Comparison of ENCODE assay signal across 17 cellular contexts in the genomic region with DNA sequence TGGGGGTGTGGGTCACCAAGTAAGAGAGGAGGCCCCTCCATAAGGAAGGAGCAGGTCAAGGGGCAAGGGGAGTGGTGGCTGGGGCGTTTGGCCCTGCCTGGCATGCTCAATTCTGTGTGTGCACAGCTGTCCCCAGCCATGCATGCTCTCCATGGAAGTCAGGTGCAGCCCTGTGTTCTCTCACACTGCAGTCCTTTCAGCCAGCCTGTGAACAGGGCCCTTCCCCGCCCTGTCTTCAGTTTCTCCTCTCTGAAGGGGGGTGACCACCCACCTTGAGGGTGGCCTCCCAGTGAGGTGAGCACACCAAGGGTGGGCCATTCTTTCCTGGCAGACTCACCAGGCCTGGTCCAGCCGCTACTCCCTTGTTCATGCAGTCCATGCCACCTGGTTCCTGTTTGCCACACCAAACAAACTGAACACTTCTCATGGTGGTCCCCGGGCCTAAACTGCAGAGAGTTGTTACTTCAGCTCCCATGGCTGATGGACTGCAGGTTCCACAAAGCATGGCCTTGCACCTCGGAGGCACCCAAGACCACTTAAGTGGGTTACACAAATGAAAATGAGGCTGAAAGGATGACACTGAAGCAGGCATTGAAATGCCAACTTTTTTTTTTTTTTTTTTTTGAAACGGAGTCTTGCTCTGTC. TPM values are rescaled to one million over a fixed set of nuclear protein-coding genes. Genes with fewer than 3 reads are reported as not detected.
DNase-seq lines count a peak whose midpoint lies in the region; ATAC-seq and TF ChIP-seq lines count a peak whose summit lies in the region.
"Had no signal": no experiment of that assay in that cellular context is flagged by ENCODE, and none has a peak within 500 bp of the region (broad histone marks: within the 10 kb centered on the region; RNA-seq: fewer than 3 reads in every experiment).

No MANE protein-coding gene starts in this region.

- H3K27ac ChIP-seq in dorsolateral prefrontal cortex: peak overlapping the region in 48 of 59 donors; percentile 24 to 98 (median 94)
- H3K27ac ChIP-seq in gastrocnemius medialis: peak overlapping the region; percentile 96 to 100 (median 100)
- no peak overlapping the region for H3K27ac ChIP-seq in colonic mucosa

- no peak for TF ChIP-seq POLR2A in gastrocnemius medialis (IDR thresholded peaks at IDR 0.05)

- TF ChIP-seq CTCF in dorsolateral prefrontal cortex (IDR thresholded peaks at IDR 0.05 in 54 of 56, conservative IDR thresholded peaks at IDR 0.05 in 2 of 56; ENCODE audit: low read depth in 1 of 56, partially characterized antibody in 56 of 56): no peak
- TF ChIP-seq CTCF in gastrocnemius medialis (IDR thresholded peaks at IDR 0.05 in 4 of 5, conservative IDR thresholded peaks at IDR 0.05 in 1 of 5): no peak
- TF ChIP-seq CTCF in colonic mucosa (IDR thresholded peaks at IDR 0.05): no peak

- intact Hi-C loops in dorsolateral prefrontal cortex (cut with DNase I): loop anchor here (2.0 to 10.0 kb wide), 3 partner anchors 17 to 235 kb away; a partner anchor contains a TSS
- intact Hi-C loops in gastrocnemius medialis (cut with DNase I; ENCODE audit: low total_unique reads): loop anchor here (2.0 to 5.0 kb wide), 6 partner anchors 17 to 247 kb away; a partner anchor contains a TSS
- intact Hi-C loops in colonic mucosa (cut with DNase I): loop anchor here (5.0 kb wide), 1 partner anchor 78 kb away; no protein-coding TSS in a partner anchor

- H3K4me1 ChIP-seq in gastrocnemius medialis (peaks cover 25 to 35% of the 10 kb centered on the region in 2 donors), colonic mucosa (peaks cover 16% of the 10 kb centered on the region)

- no peak for ATAC-seq in activated T-cell treated with anti-CD3 and anti-CD28 coated beads, Interleukin-2, amount 50 U/mL, for 4 hours
- ATAC-seq in gastrocnemius medialis (no peak), GM19397 (IDR thresholded peaks at IDR 0.05; ENCODE audit: unreplicated experiment) (no peak), GM18858 (IDR thresholded peaks at IDR 0.05; ENCODE audit: unreplicated experiment) (no peak)
- ATAC-seq: right cardiac atrium had no signal

- H3K9me3 Mint-ChIP-seq in activated T-cell treated with anti-CD3 and anti-CD28 coated beads, Interleukin-2, amount 50 U/mL, for 4 hours: no peaks in the 10 kb centered on the region

- in situ Hi-C loops in gastrocnemius medialis (cut with MboI; ENCODE audit: low sequenced_read_pairs in 4 of 4): no loop called here

- H3K9me3 ChIP-seq in gastrocnemius medialis (no peaks in the 10 kb centered on the region), colonic mucosa (no peaks in the 10 kb centered on the region)

- H3K9ac ChIP-seq in colonic mucosa (ENCODE audit: low read depth in 2 of 2, low read length in 2 of 2): peak overlapping the region in 1 of 2 donors; percentile 5

- H3K4me3 ChIP-seq in dorsolateral prefrontal cortex (peak overlapping the region in 6 of 59 donors; percentile 76 to 91 (median 86)), gastrocnemius medialis (no peak overlapping the region), colonic mucosa (no peak overlapping the region)

- H3K4me1 Mint-ChIP-seq in activated T-cell treated with anti-CD3 and anti-CD28 coated beads, Interleukin-2, amount 50 U/mL, for 4 hours (ENCODE audit: low read depth): peaks cover 39% of the 10 kb centered on the region

- no peaks in the 10 kb centered on the region for H3K27me3 Mint-ChIP-seq in activated T-cell treated with anti-CD3 and anti-CD28 coated beads, Interleukin-2, amount 50 U/mL, for 4 hours (ENCODE audit: low read depth)

- H3K27me3 ChIP-seq in dorsolateral prefrontal cortex (no peaks in the 10 kb centered on the region), gastrocnemius medialis (no peaks in the 10 kb centered on the region), colonic mucosa (no peaks in the 10 kb centered on the region)

- DNase-seq in activated T-cell treated with anti-CD3 and anti-CD28 coated beads, Interleukin-2, amount 50 U/mL, for 4 hours: no peak
- no peak for DNase-seq in activated T-cell treated with anti-CD3 and anti-CD28 coated beads, Interleukin-2, amount 50 U/mL, for 1 hour
- peak; percentile 70 for DNase-seq in NCI-H345 (lab: John Stamatoyannopoulos, UW)
- DNase-seq in dorsolateral prefrontal cortex: no peak
- no peak for DNase-seq in gastrocnemius medialis
- DNase-seq in colonic mucosa: no peak
- DNase-seq: activated CD4-positive, CD25-positive, alpha-beta regulatory T cell treated with anti-CD3 and anti-CD28 coated beads, Interleukin-2, amount 50 U/mL, for 72 hours; activated effector memory CD4-positive, alpha-beta T cell treated with Interleukin-2 at 50 U/mL for 16 hours; islet precursor cell; NCI-H2029 treated with DMSO at 0.1 percent for 48 hours; stimulated activated CD4-positive, alpha-beta T cell treated with anti-CD3 and anti-CD28 coated beads, Interleukin-4, amount 100 ng/mL, for 24 hours; stimulated activated naive CD4-positive, alpha-beta T cell had no signal

- H3K36me3 ChIP-seq in gastrocnemius medialis (no peaks in the 10 kb centered on the region), colonic mucosa (no peaks in the 10 kb centered on the region)

- no peaks in the 10 kb centered on the region for H3K36me3 Mint-ChIP-seq in activated T-cell treated with anti-CD3 and anti-CD28 coated beads, Interleukin-2, amount 50 U/mL, for 4 hours (ENCODE audit: insufficient read depth)

- peak overlapping the region; percentile 54 for H3K4me3 Mint-ChIP-seq in activated T-cell treated with anti-CD3 and anti-CD28 coated beads, Interleukin-2, amount 50 U/mL, for 4 hours

RNA-seq across cellular contexts. Expression of a gene that starts 1.7 kb away (rescaled TPM):
- 100 to 1,000 TPM; 113 to 204 (median 187) TPM for total RNA-seq in activated T-cell treated with anti-CD3 and anti-CD28 coated beads, Interleukin-2, amount 50 U/mL, for 4 hours
- total RNA-seq in dorsolateral prefrontal cortex: 100 to 1,000 TPM in 119 of 120 experiments, 10 to 100 TPM in 1; 87.5 to 320 (median 183) TPM
- total RNA-seq in gastrocnemius medialis: 100 to 1,000 TPM; 157 to 290 (median 181) TPM
- 100 to 1,000 TPM; 420 to 719 TPM for total RNA-seq in colonic mucosa

RNA-seq across cellular contexts. Expression of a gene that starts 3.2 kb away (rescaled TPM):
- total RNA-seq in activated T-cell treated with anti-CD3 and anti-CD28 coated beads, Interleukin-2, amount 50 U/mL, for 4 hours: 1 to 10 TPM in 1 of 3 donors, under 1 TPM in 2; 0.65 to 2.2 (median 0.69) TPM
- total RNA-seq in dorsolateral prefrontal cortex (1 to 10 TPM in 97 of 120 experiments, under 1 TPM in 22, not detected in 1; 0.32 to 4.5 (median 1.7) TPM), gastrocnemius medialis (1 to 10 TPM in 2 of 4 donors, under 1 TPM in 1, not detected in 1; 0.91 to 3.6 (median 1.4) TPM), colonic mucosa (1 to 10 TPM; 2.3 to 4.5 TPM)

RNA-seq across cellular contexts. Expression of a gene that starts 6.7 kb away (rescaled TPM):
- total RNA-seq in activated T-cell treated with anti-CD3 and anti-CD28 coated beads, Interleukin-2, amount 50 U/mL, for 4 hours: under 1 TPM in 2 of 3 donors, not detected in 1; 0.11 to 0.30 TPM
- under 1 TPM in 4 of 120 experiments, not detected in 116; 0.26 to 0.74 (median 0.47) TPM for total RNA-seq in dorsolateral prefrontal cortex
- not detected for total RNA-seq in gastrocnemius medialis
- total RNA-seq in colonic mucosa: not detected
- total RNA-seq: frontal cortex, LHCN-M2 had no signal

RNA-seq across cellular contexts. Expression of a gene that starts 15.2 kb away (rescaled TPM):
- not detected for total RNA-seq in activated T-cell treated with anti-CD3 and anti-CD28 coated beads, Interleukin-2, amount 50 U/mL, for 4 hours
- total RNA-seq in dorsolateral prefrontal cortex: 1 to 10 TPM in 88 of 120 experiments, under 1 TPM in 2, not detected in 30; 0.93 to 5.8 (median 2.1) TPM
- 1 to 10 TPM in 1 of 4 donors, not detected in 3; 1.1 TPM for total RNA-seq in gastrocnemius medialis
- 1 to 10 TPM; 1.2 to 1.9 TPM for total RNA-seq in colonic mucosa
- total RNA-seq: frontal cortex, LHCN-M2 had no signal

RNA-seq across cellular contexts. Expression of a gene that starts 17.3 kb away (rescaled TPM):
- 100 to 1,000 TPM; 105 to 128 (median 109) TPM for total RNA-seq in activated T-cell treated with anti-CD3 and anti-CD28 coated beads, Interleukin-2, amount 50 U/mL, for 4 hours
- 10 to 100 TPM; 60.2 to 91.8 (median 72.1) TPM for total RNA-seq in dorsolateral prefrontal cortex
- total RNA-seq in gastrocnemius medialis: 10 to 100 TPM; 37.8 to 65.6 (median 55.2) TPM
- 10 to 100 TPM; 77.8 to 96.0 TPM for total RNA-seq in colonic mucosa
